In the genomic region with DNA sequence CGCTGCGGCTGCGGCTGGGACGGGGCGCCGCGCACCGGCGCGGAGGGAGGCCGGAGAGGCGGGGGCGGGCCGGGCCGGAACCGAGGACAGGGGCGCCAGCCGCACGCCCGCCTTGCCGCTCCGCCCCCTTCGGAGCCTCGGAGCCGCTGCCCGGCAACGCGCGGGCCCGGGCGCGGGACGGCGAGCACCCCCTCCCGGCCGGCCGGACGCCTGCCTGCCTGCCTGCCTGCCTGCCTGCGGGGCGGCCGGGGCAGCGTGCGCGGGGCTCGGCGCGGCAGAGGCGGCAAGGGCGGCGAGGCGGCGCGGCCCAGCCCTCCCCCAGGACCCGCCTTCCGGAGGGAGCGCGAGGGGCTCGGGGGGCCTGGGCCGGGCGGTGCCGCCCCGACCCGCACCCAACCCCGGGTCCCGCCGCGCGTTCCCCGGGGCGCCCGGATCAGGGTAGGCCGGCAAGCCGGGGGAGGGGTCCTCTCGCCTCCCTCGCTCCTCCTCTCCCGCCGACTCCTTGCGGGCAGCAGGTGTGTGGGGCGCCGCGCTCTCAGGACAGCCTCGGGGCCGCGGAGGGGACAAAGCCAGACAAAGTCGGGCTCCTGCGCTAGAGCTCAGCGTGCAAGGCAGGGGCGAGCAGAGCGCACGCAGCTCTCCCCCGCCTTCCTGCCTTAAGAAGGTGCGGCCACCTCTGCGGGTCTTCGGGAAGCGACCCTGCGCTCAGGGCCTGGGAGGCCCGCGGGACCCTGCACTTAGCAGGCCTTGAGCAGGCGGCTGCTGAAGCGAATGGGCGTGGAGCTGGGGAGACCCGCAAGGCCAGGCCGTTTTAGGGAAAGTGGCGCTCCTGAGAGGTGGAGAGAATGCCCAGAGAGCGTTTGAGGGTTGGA, we compare ENCODE assay signal across 8 cellular contexts. TPM values are rescaled to one million over a fixed set of nuclear protein-coding genes. Genes with fewer than 3 reads are reported as not detected.
A peak's percentile ranks its signal among the peaks of the same experiment; 100 is the strongest.
DNase-seq lines count a peak whose midpoint lies in the region; ATAC-seq and TF ChIP-seq lines count a peak whose summit lies in the region.

A gene (minus strand): TSS at position 58 of the 872 bp plus-strand sequence. CDS start 120 bp downstream, outside the sequence.

- H3K27ac Mint-ChIP-seq in CD4-positive, alpha-beta memory T cell: peak within 1 kb of the TSS in 6 of 7 donors; percentile 30 to 86 (median 62)
- H3K27ac Mint-ChIP-seq in neural progenitor cell: peak within 1 kb of the TSS; percentile 97

- peaks cover 30% of the 10 kb centered on the region for H3F3A ChIP-seq in neural progenitor cell (ENCODE audit: low read depth)

- no peaks in the 10 kb centered on the region for H3K9me2 ChIP-seq in OCI-LY7 (ENCODE audit: insufficient read depth, low read length)

- ATAC-seq in GM19351 (IDR thresholded peaks at IDR 0.05; ENCODE audit: unreplicated experiment) (peak; percentile 83), HG03457 (IDR thresholded peaks at IDR 0.05; ENCODE audit: unreplicated experiment) (peak; percentile 86)

- peaks cover 22% of the 10 kb centered on the region for H3K27me3 ChIP-seq in CD4-positive, alpha-beta memory T cell (ENCODE audit: insufficient read depth, low read length)
- H3K27me3 ChIP-seq in neural progenitor cell: peaks cover 42% of the 10 kb centered on the region
- peaks cover 0 to 11% of the 10 kb centered on the region in 2 donors for H3K27me3 ChIP-seq in tibial artery

- no peaks in the 10 kb centered on the region for H4K20me1 ChIP-seq in OCI-LY7 (ENCODE audit: insufficient read depth, low read length)
- H4K20me1 ChIP-seq in neural progenitor cell (ENCODE audit: low read depth): peaks cover 37% of the 10 kb centered on the region

- BruUV-seq in OCI-LY7 (replicated peaks; lab: Mats Ljungman, UMichigan): no TSS peak

- peaks cover 9 to 26% (median 12%) of the 10 kb centered on the region in 4 donors for H3K4me1 Mint-ChIP-seq in CD4-positive, alpha-beta memory T cell
- peaks cover 29% of the 10 kb centered on the region for H3K4me1 Mint-ChIP-seq in neural progenitor cell

- peaks cover 0 to 3% (median 0%) of the 10 kb centered on the region in 8 donors for H3K9me3 Mint-ChIP-seq in CD4-positive, alpha-beta memory T cell
- no peaks in the 10 kb centered on the region for H3K9me3 Mint-ChIP-seq in neural progenitor cell

- peak within 1 kb of the TSS; percentile 23 for H3K9ac ChIP-seq in neural progenitor cell

- peaks cover 29 to 36% of the 10 kb centered on the region in 2 donors for H3K27me3 Mint-ChIP-seq in CD4-positive, alpha-beta memory T cell
- H3K27me3 Mint-ChIP-seq in neural progenitor cell (ENCODE audit: insufficient read depth, low read depth): peaks cover 3% of the 10 kb centered on the region

- no peaks in the 10 kb centered on the region for H3K79me2 ChIP-seq in OCI-LY7 (ENCODE audit: insufficient read depth, low read depth, low read length)
- peaks cover 42% of the 10 kb centered on the region for H3K79me2 ChIP-seq in neural progenitor cell (ENCODE audit: low read depth)

- no peak within 1 kb of the TSS for H3K27ac ChIP-seq in CD4-positive, alpha-beta memory T cell (ENCODE audit: low read depth, low read length)
- no peak within 1 kb of the TSS for H3K27ac ChIP-seq in OCI-LY7 (ENCODE audit: low read depth, low read length, poor library complexity, severe bottlenecking)
- H3K27ac ChIP-seq in neural progenitor cell: no peak within 1 kb of the TSS
- no peak within 1 kb of the TSS for H3K27ac ChIP-seq in tibial artery

- H3K36me3 Mint-ChIP-seq in CD4-positive, alpha-beta memory T cell: peaks cover 0 to 1% of the 10 kb centered on the region in 2 donors
- H3K36me3 Mint-ChIP-seq in neural progenitor cell: peaks cover 7% of the 10 kb centered on the region

- H3K9me3 ChIP-seq in CD4-positive, alpha-beta memory T cell (ENCODE audit: control insufficient read depth in 1 of 2, low read length in 2 of 2): no peaks in the 10 kb centered on the region
- no peaks in the 10 kb centered on the region for H3K9me3 ChIP-seq in OCI-LY7 (ENCODE audit: low read length)
- H3K9me3 ChIP-seq in neural progenitor cell (ENCODE audit: low read depth): no peaks in the 10 kb centered on the region
- peaks cover 0 to 1% (median 0%) of the 10 kb centered on the region in 3 donors for H3K9me3 ChIP-seq in tibial artery

- H3K4me3 Mint-ChIP-seq in CD4-positive, alpha-beta memory T cell: peak within 1 kb of the TSS; percentile 86 to 90 (median 89)
- peak within 1 kb of the TSS; percentile 99 for H3K4me3 Mint-ChIP-seq in neural progenitor cell

- TF ChIP-seq CTCF in OCI-LY7 (conservative IDR thresholded peaks at IDR 0.05; ENCODE audit: low read length): no peak
- no peak for TF ChIP-seq CTCF in fibroblast of villous mesenchyme (IDR thresholded peaks at IDR 0.05; ENCODE audit: insufficient read depth, low read depth, low read length)
- TF ChIP-seq CTCF in neural progenitor cell (IDR thresholded peaks at IDR 0.05): no peak
- TF ChIP-seq CTCF in tibial artery (IDR thresholded peaks at IDR 0.05): peak in 1 of 2 experiments; percentile 50

- no peaks in the 10 kb centered on the region for H3K36me3 ChIP-seq in CD4-positive, alpha-beta memory T cell (ENCODE audit: insufficient read depth, low read length)
- H3K36me3 ChIP-seq in OCI-LY7 (ENCODE audit: insufficient read depth, low read length) (no peaks in the 10 kb centered on the region), neural progenitor cell (no peaks in the 10 kb centered on the region), tibial artery (no peaks in the 10 kb centered on the region)

- H3K4me1 ChIP-seq in CD4-positive, alpha-beta memory T cell (ENCODE audit: insufficient read depth, low read length): peaks cover 6% of the 10 kb centered on the region
- H3K4me1 ChIP-seq in OCI-LY7 (ENCODE audit: insufficient read depth, low read length, poor library complexity, severe bottlenecking) (no peaks in the 10 kb centered on the region), neural progenitor cell (peaks cover 24% of the 10 kb centered on the region), tibial artery (peaks cover 0 to 19% (median 7%) of the 10 kb centered on the region in 4 donors)

- intact Hi-C loops in CD4-positive, alpha-beta memory T cell (cut with micrococcal nuclease): loop anchor here (1.0 to 5.0 kb wide), 3 partner anchors 79 to 229 kb away; no protein-coding TSS in a partner anchor
- intact Hi-C loops in OCI-LY7 (cut with micrococcal nuclease; ENCODE audit: unreplicated experiment) (no loop called here), tibial artery (cut with DNase I; ENCODE audit: low total_unique reads) (no loop called here)

- POLR2A ChIA-PET in CD4-positive, alpha-beta memory T cell (lab: Charles Lee; ENCODE audit: partially characterized antibody): interaction anchor here (3.9 kb wide), 1 partner anchor 95 kb away, joined by 17 read pairs; no protein-coding TSS in a partner anchor
- POLR2A ChIA-PET in OCI-LY7 (lab: Charles Lee): interaction anchor here (0.6 kb wide), 1 partner anchor 508 kb away, joined by 4 read pairs; no protein-coding TSS in a partner anchor

- peak within 1 kb of the TSS in 1 of 2 donors; percentile 43 for H3K4me3 ChIP-seq in CD4-positive, alpha-beta memory T cell (ENCODE audit: low read length in 2 of 2)
- no peak within 1 kb of the TSS for H3K4me3 ChIP-seq in OCI-LY7 (ENCODE audit: low read depth, low read length, poor library complexity, severe bottlenecking)
- H3K4me3 ChIP-seq in fibroblast of villous mesenchyme (ENCODE audit: low read depth, low read length): peak within 1 kb of the TSS; percentile 64
- H3K4me3 ChIP-seq in neural progenitor cell: peak within 1 kb of the TSS; percentile 69
- peak within 1 kb of the TSS; percentile 46 to 54 for H3K4me3 ChIP-seq in tibial artery

- H3K4me2 ChIP-seq in OCI-LY7 (ENCODE audit: low read length) (peak within 1 kb of the TSS; percentile 50; the same call in 1 of the 2 replicates), neural progenitor cell (peak within 1 kb of the TSS; percentile 90)

- no peak within 1 kb of the TSS for H2AFZ ChIP-seq in OCI-LY7 (ENCODE audit: low read length)
- peak within 1 kb of the TSS; percentile 75 for H2AFZ ChIP-seq in neural progenitor cell (replicated peaks)

- CTCF ChIA-PET in CD4-positive, alpha-beta memory T cell (lab: Charles Lee; ENCODE audit: partially characterized antibody): interaction anchor here (1.0 to 5.2 kb wide), 4 partner anchors 36 to 96 kb away, joined by 3 to 42 read pairs (median 4); no protein-coding TSS in a partner anchor
- CTCF ChIA-PET in OCI-LY7 (lab: Charles Lee; ENCODE audit: unreplicated experiment): no interaction called here

- peak in 4 of 5 donors; percentile 29 to 41 (median 36) for DNase-seq in CD4-positive, alpha-beta memory T cell
- peak; percentile 15 for DNase-seq in OCI-LY7 (ENCODE audit: low spot score)
- peak; percentile 36 for DNase-seq in activated effector memory CD4-positive, alpha-beta T cell treated with Interleukin-2 at 50 U/mL for 16 hours
- peak; percentile 59 for DNase-seq in fibroblast of villous mesenchyme (ENCODE audit: low read depth)
- peak; percentile 92 for DNase-seq in neural progenitor cell (ENCODE audit: low spot score)
- peak in 1 of 2 donors; percentile 30 for DNase-seq in tibial artery

RNA-seq across cellular contexts. Expression of the gene that starts here (rescaled TPM):
- total RNA-seq in CD4-positive, alpha-beta memory T cell: under 1 TPM; 0.06 to 0.11 TPM
- polyA plus RNA-seq in CD4-positive, alpha-beta memory T cell: under 1 TPM in 1 of 2 donors, not detected in 1; 0.02 TPM
- 0.03 TPM in 1 of 2 replicates, not detected in the other for total RNA-seq in OCI-LY7 (2014; rRNA removed; shearing (Covaris generic))
- total RNA-seq in OCI-LY7 (2022) (2.1 and 3.0 TPM in 2 replicates), fibroblast of villous mesenchyme (1.6 and 2.6 TPM in 2 replicates), neural progenitor cell (ENCODE audit: low replicate concordance) (4.8 and 9.1 TPM in 2 replicates)

Comparison
In these comparisons a context has a peak if more than half of its experiments do, and no peak if none do; other contexts are left out.
1. Peak in DNase-seq in CD4-positive, alpha-beta memory T cell; RNA of the gene not detected or under 1 TPM.